1 cellular context compared by ENCODE assay signal in the genomic region with DNA sequence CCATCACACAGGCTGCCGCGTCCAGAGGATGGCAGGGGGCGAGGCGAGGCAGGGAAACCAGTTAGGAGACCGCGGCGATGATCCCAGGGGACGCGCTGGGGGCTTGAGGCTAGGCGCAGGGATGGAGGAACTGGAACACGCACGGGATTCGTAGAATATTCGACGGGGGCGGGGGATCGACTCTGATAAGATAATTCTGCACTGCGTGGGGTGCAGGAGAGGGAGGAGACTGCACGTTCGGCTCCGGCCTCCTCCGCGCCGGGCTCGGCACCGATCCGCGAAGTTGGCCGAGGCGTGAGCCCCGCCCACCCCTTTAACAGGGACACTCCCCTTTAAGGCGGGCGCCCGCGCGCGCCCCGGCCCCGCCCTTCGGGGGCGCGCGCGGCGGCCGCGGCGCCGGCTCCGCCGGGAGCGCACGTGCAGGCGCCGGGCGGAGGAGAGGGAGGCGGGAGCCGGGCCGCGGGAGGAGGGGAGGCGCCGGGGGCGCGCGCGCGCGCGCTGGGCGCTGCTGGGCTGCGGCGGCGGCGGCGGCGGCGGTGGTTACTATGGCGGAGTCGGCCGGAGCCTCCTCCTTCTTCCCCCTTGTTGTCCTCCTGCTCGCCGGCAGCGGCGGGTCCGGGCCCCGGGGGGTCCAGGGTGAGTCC.
A peak's percentile ranks its signal among the peaks of the same experiment; 100 is the strongest.
TF ChIP-seq lines count a peak whose summit lies in the region.

A gene (plus strand): TSS at position 501 of the 644 bp plus-strand sequence. CDS start 45 bp downstream, at position 546.

TF ChIP-seq in K562, 482 proteins besides CTCF, POLR2A, EP300 and RAD21 (continued from another document):
- TF ChIP-seq, protein P1, sequence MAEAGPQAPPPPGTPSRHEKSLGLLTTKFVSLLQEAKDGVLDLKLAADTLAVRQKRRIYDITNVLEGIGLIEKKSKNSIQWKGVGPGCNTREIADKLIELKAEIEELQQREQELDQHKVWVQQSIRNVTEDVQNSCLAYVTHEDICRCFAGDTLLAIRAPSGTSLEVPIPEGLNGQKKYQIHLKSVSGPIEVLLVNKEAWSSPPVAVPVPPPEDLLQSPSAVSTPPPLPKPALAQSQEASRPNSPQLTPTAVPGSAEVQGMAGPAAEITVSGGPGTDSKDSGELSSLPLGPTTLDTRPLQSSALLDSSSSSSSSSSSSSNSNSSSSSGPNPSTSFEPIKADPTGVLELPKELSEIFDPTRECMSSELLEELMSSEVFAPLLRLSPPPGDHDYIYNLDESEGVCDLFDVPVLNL (CRISPR knock-in tag; IDR thresholded peaks at IDR 0.05; ENCODE audit: low read depth) = no peak
- TF ChIP-seq ZNF561 (CRISPR knock-in tag; conservative IDR thresholded peaks at IDR 0.05) (no peak), ZNF780A (CRISPR knock-in tag; IDR thresholded peaks at IDR 0.05) (no peak), TGIF2 (CRISPR knock-in tag; IDR thresholded peaks at IDR 0.05) (no peak), RNF2 (IDR thresholded peaks at IDR 0.05) (no peak), MIER1 (IDR thresholded peaks at IDR 0.05; ENCODE audit: low read depth) (no peak), MTF1 (CRISPR knock-in tag; IDR thresholded peaks at IDR 0.05; ENCODE audit: borderline replicate concordance) (no peak), GATAD2B (IDR thresholded peaks at IDR 0.05; ENCODE audit: borderline replicate concordance) (peak; percentile 47; the same call in 1 of the 2 replicates), WHSC1 (IDR thresholded peaks at IDR 0.05; ENCODE audit: low read length) (no peak)
- TF ChIP-seq, protein P2, sequence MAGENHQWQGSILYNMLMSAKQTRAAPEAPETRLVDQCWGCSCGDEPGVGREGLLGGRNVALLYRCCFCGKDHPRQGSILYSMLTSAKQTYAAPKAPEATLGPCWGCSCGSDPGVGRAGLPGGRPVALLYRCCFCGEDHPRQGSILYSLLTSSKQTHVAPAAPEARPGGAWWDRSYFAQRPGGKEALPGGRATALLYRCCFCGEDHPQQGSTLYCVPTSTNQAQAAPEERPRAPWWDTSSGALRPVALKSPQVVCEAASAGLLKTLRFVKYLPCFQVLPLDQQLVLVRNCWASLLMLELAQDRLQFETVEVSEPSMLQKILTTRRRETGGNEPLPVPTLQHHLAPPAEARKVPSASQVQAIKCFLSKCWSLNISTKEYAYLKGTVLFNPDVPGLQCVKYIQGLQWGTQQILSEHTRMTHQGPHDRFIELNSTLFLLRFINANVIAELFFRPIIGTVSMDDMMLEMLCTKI (IDR thresholded peaks at IDR 0.05; ENCODE audit: partially characterized antibody) = no peak
- TF ChIP-seq, protein P3, sequence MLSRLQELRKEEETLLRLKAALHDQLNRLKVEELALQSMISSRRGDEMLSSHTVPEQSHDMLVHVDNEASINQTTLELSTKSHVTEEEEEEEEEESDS (CRISPR knock-in tag; IDR thresholded peaks at IDR 0.05) = no peak
- TF ChIP-seq, protein P4, sequence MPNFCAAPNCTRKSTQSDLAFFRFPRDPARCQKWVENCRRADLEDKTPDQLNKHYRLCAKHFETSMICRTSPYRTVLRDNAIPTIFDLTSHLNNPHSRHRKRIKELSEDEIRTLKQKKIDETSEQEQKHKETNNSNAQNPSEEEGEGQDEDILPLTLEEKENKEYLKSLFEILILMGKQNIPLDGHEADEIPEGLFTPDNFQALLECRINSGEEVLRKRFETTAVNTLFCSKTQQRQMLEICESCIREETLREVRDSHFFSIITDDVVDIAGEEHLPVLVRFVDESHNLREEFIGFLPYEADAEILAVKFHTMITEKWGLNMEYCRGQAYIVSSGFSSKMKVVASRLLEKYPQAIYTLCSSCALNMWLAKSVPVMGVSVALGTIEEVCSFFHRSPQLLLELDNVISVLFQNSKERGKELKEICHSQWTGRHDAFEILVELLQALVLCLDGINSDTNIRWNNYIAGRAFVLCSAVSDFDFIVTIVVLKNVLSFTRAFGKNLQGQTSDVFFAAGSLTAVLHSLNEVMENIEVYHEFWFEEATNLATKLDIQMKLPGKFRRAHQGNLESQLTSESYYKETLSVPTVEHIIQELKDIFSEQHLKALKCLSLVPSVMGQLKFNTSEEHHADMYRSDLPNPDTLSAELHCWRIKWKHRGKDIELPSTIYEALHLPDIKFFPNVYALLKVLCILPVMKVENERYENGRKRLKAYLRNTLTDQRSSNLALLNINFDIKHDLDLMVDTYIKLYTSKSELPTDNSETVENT (CRISPR knock-in tag; IDR thresholded peaks at IDR 0.05) = 0 out of 2 replicates have a peak, but pooled peaks have one; percentile 13
